17 cellular contexts compared by ENCODE assay signal in the genomic region with DNA sequence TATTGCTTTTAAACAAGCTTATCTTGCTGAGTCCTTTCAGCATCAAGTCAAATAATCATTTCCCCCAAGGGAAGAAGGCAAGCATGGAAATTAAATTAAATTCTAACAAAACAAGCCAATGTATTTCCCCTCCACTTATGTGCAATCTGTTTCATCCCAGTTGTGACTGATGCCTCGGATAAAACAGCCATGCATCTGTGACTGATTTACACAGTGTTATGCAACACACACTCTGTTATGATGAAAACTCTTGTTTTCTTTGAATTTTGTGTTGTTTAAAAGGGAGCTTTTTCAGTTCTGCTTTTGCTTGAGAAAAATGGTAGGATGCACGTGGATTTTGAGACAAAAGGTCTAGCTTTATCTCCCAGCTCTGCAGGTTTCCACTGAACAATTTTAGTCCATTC. TPM values are rescaled to one million over a fixed set of nuclear protein-coding genes. Genes with fewer than 3 reads are reported as not detected.
DNase-seq lines count a peak whose midpoint lies in the region; ATAC-seq and TF ChIP-seq lines count a peak whose summit lies in the region.
"Had no signal": no experiment of that assay in that cellular context is flagged by ENCODE, and none has a peak within 500 bp of the region (broad histone marks: within the 10 kb centered on the region; RNA-seq: fewer than 3 reads in every experiment).

No MANE protein-coding gene starts in this region.

- CTCF ChIA-PET in SK-N-SH (lab: Yijun Ruan, JAX) = interaction anchor here (0.7 to 5.4 kb wide), 23 partner anchors 11 to 333 kb away, joined by 3 to 46 read pairs (median 8); a partner anchor contains a TSS

- POLR2A ChIA-PET in SK-N-SH (lab: Yijun Ruan, JAX) = no interaction called here

- TF ChIP-seq EP300 in SK-N-SH (IDR thresholded peaks at IDR 0.05; ENCODE audit: borderline replicate concordance in 1 of 2, low read depth in 1 of 2, low read length in 1 of 2) = peak; percentile 22 to 99; a peak in 2 of 4 replicates

- H3K9me3 ChIP-seq in SK-N-SH = no peaks in the 10 kb centered on the region
- H3K9me3 ChIP-seq: heart right ventricle had no signal

- no peaks in the 10 kb centered on the region for H3F3A ChIP-seq in SK-N-SH (replicated peaks; ENCODE audit: insufficient read depth)

- H3K27me3 ChIP-seq in HL-60 (ENCODE audit: insufficient read depth, poor library complexity, severe bottlenecking) (no peaks in the 10 kb centered on the region), SK-N-SH (ENCODE audit: insufficient read depth) (no peaks in the 10 kb centered on the region)
- H3K27me3 ChIP-seq: body of pancreas had no signal

- H3K79me2 ChIP-seq in SK-N-SH (ENCODE audit: insufficient read depth) = no peaks in the 10 kb centered on the region

- no peaks in the 10 kb centered on the region for H3K9me2 ChIP-seq in SK-N-SH

- H3K4me3 ChIP-seq in HL-60 (replicated peaks; ENCODE audit: insufficient read depth, low read length) (no peak overlapping the region), SK-N-SH (ENCODE audit: low read depth in 2 of 2, low read length in 1 of 2) (no peak overlapping the region), foreskin fibroblast (ENCODE audit: low read depth in 1 of 2, low read length in 2 of 2) (no peak overlapping the region)
- H3K4me3 ChIP-seq: body of pancreas, heart right ventricle had no signal

- H3K4me2 ChIP-seq in SK-N-SH = no peak overlapping the region
- H3K4me2 ChIP-seq: KMS-11 had no signal

- H3K27ac ChIP-seq in HL-60 (replicated peaks) (peak overlapping the region; percentile 4; the same call in 1 of the 2 replicates), SK-N-SH (ENCODE audit: low read depth in 2 of 2, low read length in 1 of 2) (peak overlapping the region in 1 of 2 experiments; percentile 99; a peak in 2 of 4 replicates)
- H3K27ac ChIP-seq: body of pancreas, C4-2B, heart right ventricle, KMS-11 had no signal

- H3K9ac ChIP-seq in SK-N-SH = no peak overlapping the region
- H3K9ac ChIP-seq: KMS-11 had no signal

- WGBS in SK-N-SH (ENCODE audit: low lambda C conversion rate) = 2% methylated on average over 2 of the region's 2 CpGs

- H4K20me1 ChIP-seq in SK-N-SH (ENCODE audit: insufficient read depth) = no peaks in the 10 kb centered on the region

- H3K36me3 ChIP-seq in SK-N-SH (replicated peaks in 1 of 2; ENCODE audit: control insufficient read depth in 1 of 2, insufficient read depth in 2 of 2, low read length in 1 of 2) = no peaks in the 10 kb centered on the region
- H3K36me3 ChIP-seq: heart right ventricle had no signal

- TF ChIP-seq RAD21 in SK-N-SH (IDR thresholded peaks at IDR 0.05; ENCODE audit: low read length) = peak; percentile 38

- no peak overlapping the region for H2AFZ ChIP-seq in SK-N-SH (ENCODE audit: low read depth)

- no peak for TF ChIP-seq CTCF in AG09319 (IDR thresholded peaks at IDR 0.05; ENCODE audit: low read depth, low read length)
- no peak for TF ChIP-seq CTCF in HL-60 (IDR thresholded peaks at IDR 0.05; ENCODE audit: insufficient read depth, low read length)
- TF ChIP-seq CTCF in SK-N-SH (IDR thresholded peaks at IDR 0.05) = no peak
- TF ChIP-seq CTCF in foreskin fibroblast (IDR thresholded peaks at IDR 0.05; ENCODE audit: low read depth, low read length) = no peak

- ATAC-seq in GM19452 (IDR thresholded peaks at IDR 0.05; ENCODE audit: unreplicated experiment) (no peak), HG02588 (IDR thresholded peaks at IDR 0.05; ENCODE audit: unreplicated experiment) (no peak), HG02938 (IDR thresholded peaks at IDR 0.05; ENCODE audit: unreplicated experiment) (no peak)
- ATAC-seq: body of pancreas; effector memory CD8-positive, alpha-beta T cell; left cardiac atrium; naive thymus-derived CD8-positive, alpha-beta T cell; stimulated activated memory B cell treated with anti-CD40 and anti-IgM and Interleukin-4, amounts not matched to agents 10 μg/mL and 1 μg/mL and 100 μg/mL, for 72 hours had no signal

- DNase-seq in AG09319 (ENCODE audit: extremely low read depth, low read depth) (peak; percentile 48), HL-60 (ENCODE audit: low read depth in 1 of 2, low spot score in 1 of 2) (peak; percentile 25 to 43), SK-N-SH (peak; percentile 58), foreskin fibroblast (peak; percentile 29 to 72), COLO829 (ENCODE audit: low spot score) (no peak)
- DNase-seq: effector memory CD8-positive, alpha-beta T cell; heart right ventricle; left cardiac atrium; naive thymus-derived CD8-positive, alpha-beta T cell; stimulated activated CD4-positive, alpha-beta T cell treated with anti-CD3 and anti-CD28 coated beads, Interleukin-4, amount 100 ng/mL, for 24 hours had no signal

- peaks cover 0 to 54% of the 10 kb centered on the region in 2 experiments; a peak in 3 of 4 replicates for H3K4me1 ChIP-seq in SK-N-SH (ENCODE audit: control insufficient read depth in 1 of 2, insufficient read depth in 2 of 2, low read depth in 1 of 2, low read length in 1 of 2)
- H3K4me1 ChIP-seq: body of pancreas had no signal

TF ChIP-seq in SK-N-SH, 30 proteins besides CTCF, POLR2A, EP300 and RAD21 (continues in another document):
- TF ChIP-seq RXRA (IDR thresholded peaks at IDR 0.05; ENCODE audit: borderline replicate concordance, low read depth) (no peak), NRF1 (IDR thresholded peaks at IDR 0.05; ENCODE audit: low read depth, low read length) (no peak), FOXM1 (IDR thresholded peaks at IDR 0.05; ENCODE audit: low read depth) (no peak), CHD2 (IDR thresholded peaks at IDR 0.05; ENCODE audit: low read length, partially characterized antibody) (peak; percentile 93), POLR2AphosphoS5 (IDR thresholded peaks at IDR 0.05; ENCODE audit: low read depth, low read length) (peak; percentile 67), ELF1 (IDR thresholded peaks at IDR 0.05) (no peak), MEF2A (IDR thresholded peaks at IDR 0.05; ENCODE audit: borderline replicate concordance, low read depth) (no peak), MXI1 (IDR thresholded peaks at IDR 0.05; ENCODE audit: low read depth, low read length) (peak; percentile 55; the same call in 1 of the 2 replicates), FOXJ3 (CRISPR knock-in tag; IDR thresholded peaks at IDR 0.05) (peak; percentile 100), TCF12 (IDR thresholded peaks at IDR 0.05) (peak; percentile 83), GABPA (IDR thresholded peaks at IDR 0.05; ENCODE audit: low read depth) (no peak), NFIC (IDR thresholded peaks at IDR 0.05; ENCODE audit: borderline replicate concordance) (no peak), GATA2 (CRISPR knock-in tag; IDR thresholded peaks at IDR 0.05) (peak; percentile 100), SMC3 (IDR thresholded peaks at IDR 0.05; ENCODE audit: low read depth, low read length) (no peak; the same call in 1 of the 2 replicates)
- TF ChIP-seq, protein P1, sequence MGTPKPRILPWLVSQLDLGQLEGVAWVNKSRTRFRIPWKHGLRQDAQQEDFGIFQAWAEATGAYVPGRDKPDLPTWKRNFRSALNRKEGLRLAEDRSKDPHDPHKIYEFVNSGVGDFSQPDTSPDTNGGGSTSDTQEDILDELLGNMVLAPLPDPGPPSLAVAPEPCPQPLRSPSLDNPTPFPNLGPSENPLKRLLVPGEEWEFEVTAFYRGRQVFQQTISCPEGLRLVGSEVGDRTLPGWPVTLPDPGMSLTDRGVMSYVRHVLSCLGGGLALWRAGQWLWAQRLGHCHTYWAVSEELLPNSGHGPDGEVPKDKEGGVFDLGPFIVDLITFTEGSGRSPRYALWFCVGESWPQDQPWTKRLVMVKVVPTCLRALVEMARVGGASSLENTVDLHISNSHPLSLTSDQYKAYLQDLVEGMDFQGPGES (IDR thresholded peaks at IDR 0.05; ENCODE audit: low read depth, low read length) = no peak
- TF ChIP-seq, protein P2, sequence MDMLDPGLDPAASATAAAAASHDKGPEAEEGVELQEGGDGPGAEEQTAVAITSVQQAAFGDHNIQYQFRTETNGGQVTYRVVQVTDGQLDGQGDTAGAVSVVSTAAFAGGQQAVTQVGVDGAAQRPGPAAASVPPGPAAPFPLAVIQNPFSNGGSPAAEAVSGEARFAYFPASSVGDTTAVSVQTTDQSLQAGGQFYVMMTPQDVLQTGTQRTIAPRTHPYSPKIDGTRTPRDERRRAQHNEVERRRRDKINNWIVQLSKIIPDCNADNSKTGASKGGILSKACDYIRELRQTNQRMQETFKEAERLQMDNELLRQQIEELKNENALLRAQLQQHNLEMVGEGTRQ (IDR thresholded peaks at IDR 0.05; ENCODE audit: borderline replicate concordance, low read depth, low read length) = no peak
- TF ChIP-seq, protein P3, sequence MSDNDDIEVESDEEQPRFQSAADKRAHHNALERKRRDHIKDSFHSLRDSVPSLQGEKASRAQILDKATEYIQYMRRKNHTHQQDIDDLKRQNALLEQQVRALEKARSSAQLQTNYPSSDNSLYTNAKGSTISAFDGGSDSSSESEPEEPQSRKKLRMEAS (IDR thresholded peaks at IDR 0.05; ENCODE audit: low read depth) = no peak
- TF ChIP-seq, protein P4, sequence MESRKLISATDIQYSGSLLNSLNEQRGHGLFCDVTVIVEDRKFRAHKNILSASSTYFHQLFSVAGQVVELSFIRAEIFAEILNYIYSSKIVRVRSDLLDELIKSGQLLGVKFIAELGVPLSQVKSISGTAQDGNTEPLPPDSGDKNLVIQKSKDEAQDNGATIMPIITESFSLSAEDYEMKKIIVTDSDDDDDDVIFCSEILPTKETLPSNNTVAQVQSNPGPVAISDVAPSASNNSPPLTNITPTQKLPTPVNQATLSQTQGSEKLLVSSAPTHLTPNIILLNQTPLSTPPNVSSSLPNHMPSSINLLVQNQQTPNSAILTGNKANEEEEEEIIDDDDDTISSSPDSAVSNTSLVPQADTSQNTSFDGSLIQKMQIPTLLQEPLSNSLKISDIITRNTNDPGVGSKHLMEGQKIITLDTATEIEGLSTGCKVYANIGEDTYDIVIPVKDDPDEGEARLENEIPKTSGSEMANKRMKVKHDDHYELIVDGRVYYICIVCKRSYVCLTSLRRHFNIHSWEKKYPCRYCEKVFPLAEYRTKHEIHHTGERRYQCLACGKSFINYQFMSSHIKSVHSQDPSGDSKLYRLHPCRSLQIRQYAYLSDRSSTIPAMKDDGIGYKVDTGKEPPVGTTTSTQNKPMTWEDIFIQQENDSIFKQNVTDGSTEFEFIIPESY (IDR thresholded peaks at IDR 0.05; ENCODE audit: borderline replicate concordance, low read depth) = no peak
- TF ChIP-seq, protein P5, sequence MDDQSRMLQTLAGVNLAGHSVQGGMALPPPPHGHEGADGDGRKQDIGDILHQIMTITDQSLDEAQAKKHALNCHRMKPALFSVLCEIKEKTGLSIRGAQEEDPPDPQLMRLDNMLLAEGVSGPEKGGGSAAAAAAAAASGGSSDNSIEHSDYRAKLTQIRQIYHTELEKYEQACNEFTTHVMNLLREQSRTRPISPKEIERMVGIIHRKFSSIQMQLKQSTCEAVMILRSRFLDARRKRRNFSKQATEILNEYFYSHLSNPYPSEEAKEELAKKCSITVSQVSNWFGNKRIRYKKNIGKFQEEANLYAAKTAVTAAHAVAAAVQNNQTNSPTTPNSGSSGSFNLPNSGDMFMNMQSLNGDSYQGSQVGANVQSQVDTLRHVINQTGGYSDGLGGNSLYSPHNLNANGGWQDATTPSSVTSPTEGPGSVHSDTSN (IDR thresholded peaks at IDR 0.05) = no peak

RNA-seq across cellular contexts. Expression of a gene that starts 32.6 kb away (rescaled TPM):
- 1.5 and 1.7 TPM in 2 replicates for polyA plus RNA-seq in SK-N-SH (2012; rRNA removed)
- polyA plus RNA-seq in SK-N-SH (2012; cell fraction: cytosol; rRNA removed) = 2.0 and 2.2 TPM in 2 replicates
- 1.3 and 1.4 TPM in 2 replicates for polyA plus RNA-seq in SK-N-SH (2012; cell fraction: nucleus; rRNA removed)
- polyA plus RNA-seq: naive thymus-derived CD8-positive, alpha-beta T cell had no signal
